In genomic region chr12:54358620-54358944, GRCh38 we compare ENCODE assay signal across 9 cellular contexts. TPM values are rescaled to one million over a fixed set of nuclear protein-coding genes. Genes with fewer than 3 reads are reported as not detected.
A peak's percentile ranks its signal among the peaks of the same experiment; 100 is the strongest.
DNase-seq lines count a peak whose midpoint lies in the region; ATAC-seq and TF ChIP-seq lines count a peak whose summit lies in the region.
"Had no signal": no experiment of that assay in that cellular context is flagged by ENCODE, and none has a peak within 500 bp of the region (broad histone marks: within the 10 kb centered on the region; RNA-seq: fewer than 3 reads in every experiment).

No MANE protein-coding gene starts in this region.

- no peak for TF ChIP-seq POLR2A in stomach (IDR thresholded peaks at IDR 0.05)

- no peak overlapping the region for H3K27ac Mint-ChIP-seq in activated T-helper 17 cell treated with anti-CD3 and anti-CD28 coated beads, Interleukin-2, amount 50 U/mL, for 72 hours

- WGBS in stomach, 5 donors: 0 to 3% (median 1%) methylated on average over 7 of the region's 7 CpGs

- no peaks in the 10 kb centered on the region for H3K36me3 ChIP-seq in H7 (replicated peaks; ENCODE audit: control insufficient read depth, insufficient read depth, low read length)
- H3K36me3 ChIP-seq in iPS-18a (ENCODE audit: control insufficient read depth, low read depth, low read length): no peaks in the 10 kb centered on the region
- no peaks in the 10 kb centered on the region for H3K36me3 ChIP-seq in stomach

- no peak overlapping the region for H3K4me3 Mint-ChIP-seq in activated T-helper 17 cell treated with anti-CD3 and anti-CD28 coated beads, Interleukin-2, amount 50 U/mL, for 72 hours

- no peak for ATAC-seq in activated T-helper 17 cell treated with anti-CD3 and anti-CD28 coated beads, Interleukin-2, amount 50 U/mL, for 72 hours (replicated peaks)

- H3K4me1 ChIP-seq in iPS-18a (ENCODE audit: control insufficient read depth, low read depth, low read length) (peaks cover 55% of the 10 kb centered on the region), stomach (peaks cover 19 to 57% (median 38%) of the 10 kb centered on the region in 4 donors)

- H3K36me3 Mint-ChIP-seq in activated T-helper 17 cell treated with anti-CD3 and anti-CD28 coated beads, Interleukin-2, amount 50 U/mL, for 72 hours (ENCODE audit: low read depth): no peaks in the 10 kb centered on the region

- H3K9me3 Mint-ChIP-seq in activated T-helper 17 cell treated with anti-CD3 and anti-CD28 coated beads, Interleukin-2, amount 50 U/mL, for 72 hours: no peaks in the 10 kb centered on the region

- peaks cover 11% of the 10 kb centered on the region for H3K4me1 Mint-ChIP-seq in activated T-helper 17 cell treated with anti-CD3 and anti-CD28 coated beads, Interleukin-2, amount 50 U/mL, for 72 hours

- intact Hi-C loops in stomach (cut with DNase I; ENCODE audit: low total_unique reads): no loop called here

- H3K9me3 ChIP-seq in iPS-18a (ENCODE audit: control insufficient read depth, low read depth, low read length) (no peaks in the 10 kb centered on the region), stomach (no peaks in the 10 kb centered on the region)

- DNase-seq in H7: no peak
- no peak for DNase-seq in stomach
- no peak for DNase-seq in NCI-H187 treated with DMSO at 0.1 percent for 48 hours (lab: John Stamatoyannopoulos, UW)
- no peak for DNase-seq in NCI-H510A treated with DMSO at 0.1 percent for 48 hours (lab: John Stamatoyannopoulos, UW)
- no peak for DNase-seq in A172 (ENCODE audit: low spot score)

- no peak for TF ChIP-seq EP300 in stomach (IDR thresholded peaks at IDR 0.05)

- H3K27me3 Mint-ChIP-seq in activated T-helper 17 cell treated with anti-CD3 and anti-CD28 coated beads, Interleukin-2, amount 50 U/mL, for 72 hours: no peaks in the 10 kb centered on the region

- no peak for TF ChIP-seq CTCF in WI38 (IDR thresholded peaks at IDR 0.05; ENCODE audit: low read depth, low read length)
- TF ChIP-seq CTCF in stomach (IDR thresholded peaks at IDR 0.05): no peak

- H3K27ac ChIP-seq in iPS-18a (ENCODE audit: low read length): peak overlapping the region; percentile 25
- peak overlapping the region; percentile 65 to 92 (median 84) for H3K27ac ChIP-seq in stomach

- H3K27me3 ChIP-seq in H7 (ENCODE audit: control insufficient read depth, insufficient read depth, low read length) (no peaks in the 10 kb centered on the region), iPS-18a (ENCODE audit: control insufficient read depth, insufficient read depth, low read length) (no peaks in the 10 kb centered on the region), stomach (no peaks in the 10 kb centered on the region)

- H3K4me3 ChIP-seq in H7 (ENCODE audit: insufficient read depth, low read depth, low read length): peak overlapping the region; percentile 61
- peak overlapping the region; percentile 65 for H3K4me3 ChIP-seq in WI38 (ENCODE audit: low read depth, low read length)
- H3K4me3 ChIP-seq in iPS-18a (ENCODE audit: low read length): peak overlapping the region; percentile 83
- H3K4me3 ChIP-seq in stomach: peak overlapping the region; percentile 61 to 74 (median 63)

- peak overlapping the region; percentile 63 for H3K9ac ChIP-seq in iPS-18a (ENCODE audit: low read length)

RNA-seq across cellular contexts. Expression of gene GPR84, which starts 5.7 kb away (rescaled TPM):
- not detected in 2 replicates for total RNA-seq in H7 (2014; rRNA removed; shearing (Covaris generic))
- not detected for total RNA-seq in stomach
- 1 to 10 TPM in 1 of 3 donors, under 1 TPM in 2; 0.46 to 1.4 (median 0.50) TPM for polyA plus RNA-seq in stomach
- total RNA-seq in activated T-helper 17 cell treated with anti-CD3 and anti-CD28 coated beads, Interleukin-2, amount 50 U/mL, for 72 hours: 1 to 10 TPM in 1 of 2 donors, under 1 TPM in 1; 0.24 to 2.2 TPM
- total RNA-seq in A172 (2014; rRNA removed; shearing (Covaris generic)): not detected in 2 replicates

RNA-seq across cellular contexts. Expression of gene ZNF385A, which starts 26.0 kb away (rescaled TPM):
- total RNA-seq in H7 (2014; rRNA removed; shearing (Covaris generic)): 2.7 and 3.5 TPM in 2 replicates
- 10 to 100 TPM in 1 of 5 donors, 1 to 10 TPM in 4; 1.2 to 35.7 (median 2.6) TPM for total RNA-seq in stomach
- polyA plus RNA-seq in stomach: 10 to 100 TPM; 16.9 to 35.1 (median 17.6) TPM
- 1 to 10 TPM in 1 of 2 donors, under 1 TPM in 1; 0.48 to 2.6 TPM for total RNA-seq in activated T-helper 17 cell treated with anti-CD3 and anti-CD28 coated beads, Interleukin-2, amount 50 U/mL, for 72 hours
- 1.3 and 5.3 TPM in 2 replicates for total RNA-seq in A172 (2014; rRNA removed; shearing (Covaris generic))

RNA-seq across cellular contexts. Expression of gene COPZ1, which starts 33.7 kb away (rescaled TPM):
- total RNA-seq in H7 (2014; rRNA removed; shearing (Covaris generic)): 117 and 121 TPM in 2 replicates
- total RNA-seq in stomach: 10 to 100 TPM; 14.6 to 91.6 (median 42.4) TPM
- 100 to 1,000 TPM in 2 of 3 donors, 10 to 100 TPM in 1; 92.4 to 133 (median 108) TPM for polyA plus RNA-seq in stomach
- 10 to 100 TPM; 75.4 to 86.8 TPM for total RNA-seq in activated T-helper 17 cell treated with anti-CD3 and anti-CD28 coated beads, Interleukin-2, amount 50 U/mL, for 72 hours
- 209 and 243 TPM in 2 replicates for total RNA-seq in A172 (2014; rRNA removed; shearing (Covaris generic))

RNA-seq across cellular contexts. Expression of gene NFE2, which starts 57.8 kb away (rescaled TPM):
- 2.2 and 2.9 TPM in 2 replicates for total RNA-seq in H7 (2014; rRNA removed; shearing (Covaris generic))
- total RNA-seq in stomach: 1 to 10 TPM in 1 of 5 donors, under 1 TPM in 1, not detected in 3; 0.37 to 2.0 TPM
- under 1 TPM in 2 of 3 donors, not detected in 1; 0.20 to 1.00 TPM for polyA plus RNA-seq in stomach
- total RNA-seq in activated T-helper 17 cell treated with anti-CD3 and anti-CD28 coated beads, Interleukin-2, amount 50 U/mL, for 72 hours: not detected
- 0.17 TPM in 1 of 2 replicates, not detected in the other for total RNA-seq in A172 (2014; rRNA removed; shearing (Covaris generic))
- total RNA-seq: T-helper 2 cell treated with Interferon-gamma antibody and Interleukin-4, amounts not matched to agents 100 ng/mL and 5 ng/mL, for 36 hours had no signal
